10 cellular contexts compared by ENCODE assay signal in genomic region chr3:160485931-160486330, GRCh38. TPM values are rescaled to one million over a fixed set of nuclear protein-coding genes. Genes with fewer than 3 reads are reported as not detected.
DNase-seq lines count a peak whose midpoint lies in the region; ATAC-seq and TF ChIP-seq lines count a peak whose summit lies in the region.
"Had no signal": no experiment of that assay in that cellular context is flagged by ENCODE, and none has a peak within 500 bp of the region (broad histone marks: within the 10 kb centered on the region; RNA-seq: fewer than 3 reads in every experiment).

No MANE protein-coding gene starts in this region.

- no peaks in the 10 kb centered on the region for H3K27me3 ChIP-seq in psoas muscle (ENCODE audit: insufficient read depth in 3 of 3, low read length in 2 of 3)

- peak overlapping the region; percentile 41 for H3K4me3 ChIP-seq in choroid plexus epithelial cell (ENCODE audit: low read depth, low read length)
- peak overlapping the region; percentile 49 for H3K4me3 ChIP-seq in psoas muscle

- ATAC-seq in HG02852 (IDR thresholded peaks at IDR 0.05; ENCODE audit: unreplicated experiment), result peak; percentile 32
- no peak for ATAC-seq in psoas muscle
- no peak for ATAC-seq in HG02973 (IDR thresholded peaks at IDR 0.05; ENCODE audit: unreplicated experiment)
- ATAC-seq: left colon had no signal

- no peaks in the 10 kb centered on the region for H3K4me1 ChIP-seq in psoas muscle

- no peaks in the 10 kb centered on the region for H3K9me3 ChIP-seq in psoas muscle

- TF ChIP-seq CTCF in choroid plexus epithelial cell (conservative IDR thresholded peaks at IDR 0.05; ENCODE audit: low read depth, low read length), result no peak
- no peak for TF ChIP-seq CTCF in psoas muscle (IDR thresholded peaks at IDR 0.05)

- DNase-seq in DMS 273 (lab: John Stamatoyannopoulos, UW; ENCODE audit: unreplicated experiment) (peak; percentile 49), DMS 273 treated with DMSO at 0.1 percent for 48 hours (lab: John Stamatoyannopoulos, UW) (no peak), choroid plexus epithelial cell (ENCODE audit: low read depth) (no peak), psoas muscle (no peak), cerebellar cortex (ENCODE audit: low spot score) (no peak), MV-4-11 (lab: John Stamatoyannopoulos, UW) (no peak)
- DNase-seq: left colon had no signal

- no peak overlapping the region for H3K27ac ChIP-seq in psoas muscle
- H3K27ac ChIP-seq: 22Rv1 had no signal

- intact Hi-C loops in psoas muscle (cut with DNase I), result no loop called here

- WGBS in psoas muscle, 3 donors, result 49 to 51% (median 49%) methylated on average over 5 of the region's 5 CpGs

- no peaks in the 10 kb centered on the region for H3K36me3 ChIP-seq in psoas muscle (ENCODE audit: insufficient read depth in 1 of 2, low read depth in 1 of 2)

RNA-seq across cellular contexts. Expression of gene TRIM59, which starts 36.3 kb away (rescaled TPM):
- under 1 TPM; 0.20 to 0.81 (median 0.31) TPM for total RNA-seq in psoas muscle
- under 1 TPM; 0.05 to 0.21 (median 0.07) TPM for polyA plus RNA-seq in psoas muscle
